8 cellular contexts compared by ENCODE assay signal in the genomic region with DNA sequence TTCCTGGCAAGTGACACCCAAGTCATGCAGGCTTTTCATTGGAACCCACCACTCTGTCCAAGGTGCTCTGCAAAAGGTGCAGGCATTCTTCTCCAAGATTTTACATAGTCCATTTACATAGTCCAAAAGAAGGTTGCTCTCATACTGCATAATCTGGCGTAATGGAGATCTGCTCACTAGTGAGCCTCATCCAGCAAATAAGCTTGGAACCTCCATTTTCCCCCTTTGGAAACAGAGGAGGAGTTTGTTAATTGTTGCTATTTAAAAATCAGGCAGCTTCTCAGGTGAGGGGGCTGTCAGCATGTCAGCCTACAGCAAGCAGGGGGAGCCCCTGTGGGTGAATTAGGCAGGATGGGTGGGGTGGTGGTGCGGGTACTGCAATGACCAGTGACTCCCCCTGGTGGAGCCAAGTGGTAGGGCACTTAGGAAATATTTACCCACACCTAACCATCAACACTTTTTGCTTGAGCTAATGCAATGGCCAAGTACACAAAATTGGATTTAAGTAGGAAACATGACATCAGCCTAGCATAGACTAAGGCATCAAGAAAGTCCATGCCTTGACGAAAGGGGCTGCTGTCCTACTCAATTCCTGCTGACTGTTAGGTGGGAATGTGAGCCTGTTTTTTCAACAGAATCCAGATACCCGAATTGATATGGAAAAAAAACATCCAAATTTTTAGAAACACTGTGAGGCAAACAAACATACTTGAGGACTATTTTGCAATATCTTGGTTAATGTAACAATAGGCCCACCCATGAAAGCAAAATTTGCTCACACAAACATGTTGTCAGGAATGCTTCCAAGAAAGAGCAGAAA.
DNase-seq lines count a peak whose midpoint lies in the region; ATAC-seq, FAIRE-seq and TF ChIP-seq lines count a peak whose summit lies in the region.

No MANE protein-coding gene starts in this region.

- ATAC-seq in GM21825 (IDR thresholded peaks at IDR 0.05; ENCODE audit: unreplicated experiment): peak; percentile 61
- ATAC-seq in activated B cell treated with CpG ODN at 0.5 μM for 24 hours (ENCODE audit: low read depth): peak; percentile 99
- no peak for ATAC-seq in HG03460 (IDR thresholded peaks at IDR 0.05; ENCODE audit: unreplicated experiment)

- H3K27me3 ChIP-seq in mammary epithelial cell (ENCODE audit: insufficient read depth, low read length): no peaks in the 10 kb centered on the region

- in situ Hi-C loops in mammary epithelial cell (cut with MboI; ENCODE audit: low sequenced_read_pairs in 2 of 2): loop anchor here in 1 of 2 donors (10.0 kb wide), 1 partner anchor 284 kb away; no protein-coding TSS in a partner anchor

- no peak overlapping the region for H3K4me3 Mint-ChIP-seq in activated B cell treated with CpG ODN at 0.5 μM for 24 hours

- H3K9ac ChIP-seq in mammary epithelial cell (ENCODE audit: insufficient read depth, low read length) (no peak overlapping the region), kidney (ENCODE audit: low read length in 2 of 2) (no peak overlapping the region)

- H3K4me2 ChIP-seq in mammary epithelial cell (ENCODE audit: insufficient read depth, low read depth, low read length): no peak overlapping the region

- no peak for FAIRE-seq in kidney (lab: Jason Lieb, UNC)

- no peak for TF ChIP-seq CTCF in activated B cell treated with CpG ODN at 0.5 μM for 24 hours (IDR thresholded peaks at IDR 0.05)
- peak; percentile 92 to 95 for TF ChIP-seq CTCF in mammary epithelial cell (conservative IDR thresholded peaks at IDR 0.05 in 1 of 2, IDR thresholded peaks at IDR 0.05 in 1 of 2; ENCODE audit: extremely low read depth in 1 of 2, insufficient read depth in 1 of 2, low read depth in 1 of 2, low read length in 2 of 2)
- TF ChIP-seq CTCF in kidney (IDR thresholded peaks at IDR 0.05; ENCODE audit: borderline replicate concordance, extremely low read depth, insufficient read depth): peak; percentile 83

- H3K9me3 Mint-ChIP-seq in activated B cell treated with CpG ODN at 0.5 μM for 24 hours: no peaks in the 10 kb centered on the region

- H3K27ac Mint-ChIP-seq in activated B cell treated with CpG ODN at 0.5 μM for 24 hours: no peak overlapping the region

- POLR2A ChIA-PET in activated B cell treated with CpG ODN at 0.5 μM for 24 hours (lab: Charles Lee): interaction anchor here (0.5 kb wide), 1 partner anchor 407 kb away, joined by 8 read pairs; a partner anchor contains a TSS

- H3K4me1 Mint-ChIP-seq in activated B cell treated with CpG ODN at 0.5 μM for 24 hours: peaks cover 22% of the 10 kb centered on the region

- H3K4me1 ChIP-seq in mammary epithelial cell (ENCODE audit: insufficient read depth, low read length): no peaks in the 10 kb centered on the region
- H3K4me1 ChIP-seq in kidney (ENCODE audit: control insufficient read depth in 1 of 2, insufficient read depth in 1 of 2, low read depth in 1 of 2, low read length in 2 of 2): peaks cover 0 to 2% of the 10 kb centered on the region in 2 donors

- H3K79me2 ChIP-seq in mammary epithelial cell (ENCODE audit: insufficient read depth, low read length): peaks cover 87% of the 10 kb centered on the region

- H3K4me3 ChIP-seq in mammary epithelial cell (replicated peaks in 1 of 3; ENCODE audit: insufficient read depth in 1 of 3, low read depth in 2 of 3, low read length in 3 of 3): no peak overlapping the region
- H3K4me3 ChIP-seq in kidney (ENCODE audit: low read length in 2 of 2): no peak overlapping the region

- H3K36me3 Mint-ChIP-seq in activated B cell treated with CpG ODN at 0.5 μM for 24 hours (ENCODE audit: low read depth): peaks cover 5% of the 10 kb centered on the region

- 54% methylated on average over 4 of the region's 4 CpGs for WGBS in mammary epithelial cell (ENCODE audit: low coverage, missing lambda C conversion rate)

- H3K9me3 ChIP-seq in mammary epithelial cell (replicated peaks; ENCODE audit: insufficient read depth, low read length): no peaks in the 10 kb centered on the region
- H3K9me3 ChIP-seq in kidney (ENCODE audit: control insufficient read depth in 1 of 2, low read length in 2 of 2): no peaks in the 10 kb centered on the region

- no TSS peak for BruUV-seq in mammary epithelial cell (replicated peaks; lab: Mats Ljungman, UMichigan)

- H3K27ac ChIP-seq in mammary epithelial cell (ENCODE audit: insufficient read depth, low read depth, low read length): no peak overlapping the region
- no peak overlapping the region for H3K27ac ChIP-seq in kidney (ENCODE audit: low read depth in 2 of 2, low read length in 2 of 2)

- H3K36me3 ChIP-seq in mammary epithelial cell (ENCODE audit: insufficient read depth, low read length) (no peaks in the 10 kb centered on the region), kidney (ENCODE audit: control insufficient read depth in 1 of 2, insufficient read depth in 2 of 2, low read length in 2 of 2) (no peaks in the 10 kb centered on the region)

- intact Hi-C loops in activated B cell treated with CpG ODN at 0.5 μM for 24 hours (cut with micrococcal nuclease): loop anchor here (1.0 to 5.0 kb wide), 5 partner anchors 37 to 290 kb away; a partner anchor contains a TSS
- intact Hi-C loops in mammary epithelial cell (cut with micrococcal nuclease): loop anchor here (1.0 kb wide), 3 partner anchors 39 to 140 kb away; no protein-coding TSS in a partner anchor
- intact Hi-C loops in kidney (cut with DNase I): no loop called here

- no peaks in the 10 kb centered on the region for H4K20me1 ChIP-seq in mammary epithelial cell (ENCODE audit: insufficient read depth, low read length)

- no peaks in the 10 kb centered on the region for H3K27me3 Mint-ChIP-seq in activated B cell treated with CpG ODN at 0.5 μM for 24 hours

- no peak overlapping the region for H2AFZ ChIP-seq in mammary epithelial cell (ENCODE audit: low read depth, low read length)

- peak; percentile 76 for DNase-seq in COR-L47 (lab: John Stamatoyannopoulos, UW)
- peak; percentile 29 for DNase-seq in NCI-H1694 (lab: John Stamatoyannopoulos, UW)
- peak; percentile 41 for DNase-seq in activated B cell treated with CpG ODN at 0.5 μM for 24 hours
- DNase-seq in mammary epithelial cell: peak; percentile 21
- DNase-seq in kidney: no peak
- peak; percentile 71 to 76 for DNase-seq in stimulated activated CD4-positive, alpha-beta T cell treated with anti-CD3 and anti-CD28 coated beads, Interleukin-2, amount 100 ng/mL, for 48 hours

- CTCF ChIA-PET in activated B cell treated with CpG ODN at 0.5 μM for 24 hours (lab: Charles Lee): interaction anchor here (0.9 to 1.5 kb wide), 13 partner anchors 8 to 291 kb away, joined by 3 to 5 read pairs (median 3); a partner anchor contains a TSS
- CTCF ChIA-PET in mammary epithelial cell (lab: Charles Lee; ENCODE audit: low non-redundant PET): interaction anchor here (0.6 to 1.3 kb wide), 5 partner anchors 15 to 142 kb away, joined by 4 to 11 read pairs (median 6); no protein-coding TSS in a partner anchor

- dilution Hi-C loops in mammary epithelial cell (cut with HindIII; ENCODE audit: low sequenced_read_pairs): no loop called here
